20 cellular contexts compared by ENCODE assay signal in the genomic region with DNA sequence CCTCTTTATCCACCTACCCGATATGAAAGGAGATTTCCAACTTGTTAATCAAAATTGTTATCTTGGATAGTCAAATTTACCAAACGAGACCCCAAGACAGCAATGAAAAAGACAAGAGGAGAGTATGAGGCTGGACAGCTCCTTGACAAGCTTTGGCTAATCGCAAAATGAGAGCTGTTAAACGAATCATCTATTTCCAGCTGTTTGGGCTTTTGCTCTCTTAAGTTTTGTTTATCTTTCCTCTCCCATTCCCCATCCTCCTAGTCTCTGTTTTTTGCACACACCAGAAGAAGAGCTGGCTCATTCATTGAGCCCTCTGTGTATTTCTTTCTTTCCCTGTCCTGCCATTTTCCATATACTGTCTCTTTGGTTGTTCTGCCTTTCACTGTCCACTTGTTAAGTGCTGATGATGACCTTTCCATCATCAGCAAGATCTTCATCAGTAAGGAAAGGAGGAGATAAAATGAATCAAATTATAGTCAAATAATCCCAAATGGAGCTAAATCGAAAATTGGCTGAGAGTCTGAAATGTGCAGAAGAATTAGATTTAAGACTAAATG.
DNase-seq lines count a peak whose midpoint lies in the region; ATAC-seq, FAIRE-seq and TF ChIP-seq lines count a peak whose summit lies in the region.
"Had no signal": no experiment of that assay in that cellular context is flagged by ENCODE, and none has a peak within 500 bp of the region (broad histone marks: within the 10 kb centered on the region; RNA-seq: fewer than 3 reads in every experiment).

No MANE protein-coding gene starts in this region.

- H3K27ac ChIP-seq in liver (ENCODE audit: low read depth in 1 of 2, low read length in 2 of 2), result no peak overlapping the region
- no peak overlapping the region for H3K27ac ChIP-seq in HepG2 (ENCODE audit: extremely low read length, insufficient read depth, low read length)
- H3K27ac ChIP-seq in endothelial cell of umbilical vein (ENCODE audit: insufficient read depth, low read depth, low read length), result no peak overlapping the region
- H3K27ac ChIP-seq: 22Rv1, BLaER1, HL-60 had no signal

- TF ChIP-seq EP300 in HepG2 (IDR thresholded peaks at IDR 0.05; ENCODE audit: low read depth in 2 of 2, low read length in 2 of 2), result no peak
- TF ChIP-seq EP300 in HepG2 (CRISPR knock-in tag; IDR thresholded peaks at IDR 0.05; ENCODE audit: borderline replicate concordance), result no peak

- H3K4me1 ChIP-seq in liver (ENCODE audit: control insufficient read depth in 4 of 4, insufficient read depth in 4 of 4, low read length in 3 of 4), result no peaks in the 10 kb centered on the region
- no peaks in the 10 kb centered on the region for H3K4me1 ChIP-seq in HepG2 (ENCODE audit: insufficient read depth, low read length)
- no peaks in the 10 kb centered on the region for H3K4me1 ChIP-seq in endothelial cell of umbilical vein (ENCODE audit: control insufficient read depth, extremely low read depth, insufficient read depth, low read length)

- DNase-seq in HepG2 (ENCODE audit: low spot score) (no peak), amniotic epithelial cell (ENCODE audit: low read depth) (peak; percentile 13), endothelial cell of umbilical vein (ENCODE audit: low read depth, low spot score) (no peak), myocyte (ENCODE audit: low read depth) (peak; percentile 5), EL (no peak), GM13977 (ENCODE audit: low spot score) (no peak), COLO668 (lab: John Stamatoyannopoulos, UW; ENCODE audit: unreplicated experiment) (no peak)
- DNase-seq: Calu3; CD4-positive, alpha-beta memory T cell; DMS79 treated with DMSO at 0.1 percent for 48 hours; GOT3; H7; IMR-90; KG1 had no signal

- H3K27me3 ChIP-seq in liver (ENCODE audit: control insufficient read depth in 4 of 4, insufficient read depth in 4 of 4, low read length in 3 of 4) (no peaks in the 10 kb centered on the region), HepG2 (ENCODE audit: control insufficient read depth in 1 of 2, insufficient read depth in 2 of 2, low read length in 2 of 2) (no peaks in the 10 kb centered on the region), endothelial cell of umbilical vein (ENCODE audit: control insufficient read depth in 2 of 2, insufficient read depth in 2 of 2, low read length in 2 of 2) (peaks cover 0 to 2% of the 10 kb centered on the region in 2 experiments)
- H3K27me3 ChIP-seq: BLaER1 had no signal

- FAIRE-seq in HepG2 (lab: Jason Lieb, UNC) (no peak), endothelial cell of umbilical vein (lab: Jason Lieb, UNC) (peak; percentile 28)
- FAIRE-seq: GM12891, GM18507 had no signal

- dilution Hi-C loops in endothelial cell of umbilical vein (cut with MboI; ENCODE audit: extremely low pct_ligation_motif_present, low sequenced_read_pairs), result no loop called here

- no peaks in the 10 kb centered on the region for H3K9me3 ChIP-seq in liver (ENCODE audit: control insufficient read depth in 4 of 4, low read length in 3 of 4)
- H3K9me3 ChIP-seq in HepG2 (ENCODE audit: low read length), result no peaks in the 10 kb centered on the region
- no peaks in the 10 kb centered on the region for H3K9me3 ChIP-seq in endothelial cell of umbilical vein (replicated peaks; ENCODE audit: control insufficient read depth, insufficient read depth, low read length)
- H3K9me3 ChIP-seq: BLaER1 had no signal

- TF ChIP-seq POLR2A in HepG2 (IDR thresholded peaks at IDR 0.05; ENCODE audit: insufficient read depth in 1 of 2, low read depth in 2 of 2, low read length in 2 of 2), result no peak
- TF ChIP-seq POLR2A in endothelial cell of umbilical vein (IDR thresholded peaks at IDR 0.05; ENCODE audit: low read depth, low read length), result no peak

- BruUV-seq in HepG2 (replicated peaks; lab: Mats Ljungman, UMichigan) (no TSS peak), endothelial cell of umbilical vein (replicated peaks; lab: Mats Ljungman, UMichigan) (no TSS peak)

- no peak for ATAC-seq in HepG2

- POLR2A ChIA-PET in HepG2 (lab: Yijun Ruan, JAX) (no interaction called here), endothelial cell of umbilical vein (lab: Charles Lee) (no interaction called here)

- in situ Hi-C loops in HepG2 (cut with HindIII; ENCODE audit: extremely low pct_ligation_motif_present, low pct_unique_long_range_greater_than_20kb), result no loop called here
- in situ Hi-C loops in GM13977 (cut with MboI; ENCODE audit: low pct_unique_long_range_greater_than_20kb, low sequenced_read_pairs, unreplicated experiment), result no loop called here

- CTCF ChIA-PET in HepG2 (lab: Yijun Ruan, JAX; ENCODE audit: low intra/inter-chr PET ratio, low total read pairs), result no interaction called here
- CTCF ChIA-PET in endothelial cell of umbilical vein (lab: Charles Lee), result interaction anchor here (1.2 to 3.0 kb wide), 2 partner anchors 12 kb away, joined by 3 to 37 read pairs; no protein-coding TSS in a partner anchor

- WGBS in liver, result 64% methylated on average over 5 of the region's 5 CpGs
- 2% methylated on average over 5 of the region's 5 CpGs for WGBS in HepG2 (ENCODE audit: low lambda C conversion rate)

- TF ChIP-seq CTCF in liver (IDR thresholded peaks at IDR 0.05; ENCODE audit: low read depth, low read length, missing input control) (no peak), HepG2 (CRISPR knock-in tag; IDR thresholded peaks at IDR 0.05) (no peak), endothelial cell of umbilical vein (IDR thresholded peaks at IDR 0.05; ENCODE audit: extremely low read depth in 1 of 2, insufficient read depth in 1 of 2, low read depth in 1 of 2, low read length in 2 of 2) (no peak), GM13977 (IDR thresholded peaks at IDR 0.05; ENCODE audit: extremely low read depth, insufficient read depth, missing control alignments) (no peak)

- no peaks in the 10 kb centered on the region for H3K9me1 ChIP-seq in endothelial cell of umbilical vein (replicated peaks; ENCODE audit: control insufficient read depth, extremely low read depth, insufficient read depth, low read length)

- H3K4me2 ChIP-seq in HepG2 (ENCODE audit: low read depth, low read length), result no peak overlapping the region
- H3K4me2 ChIP-seq in endothelial cell of umbilical vein (ENCODE audit: insufficient read depth, low read length), result no peak overlapping the region
- H3K4me2 ChIP-seq: BLaER1 had no signal

- no peak for TF ChIP-seq RAD21 in liver (IDR thresholded peaks at IDR 0.05)
- TF ChIP-seq RAD21 in HepG2 (CRISPR knock-in tag; IDR thresholded peaks at IDR 0.05), result no peak

- H2AFZ ChIP-seq in HepG2 (ENCODE audit: low read length) (no peak overlapping the region), endothelial cell of umbilical vein (ENCODE audit: low read depth, low read length) (no peak overlapping the region)

- no peak overlapping the region for H3K9ac ChIP-seq in liver (ENCODE audit: low read depth in 1 of 2, low read length in 2 of 2)
- H3K9ac ChIP-seq in HepG2 (ENCODE audit: insufficient read depth, low read depth, low read length), result no peak overlapping the region
- H3K9ac ChIP-seq in endothelial cell of umbilical vein (replicated peaks; ENCODE audit: extremely low read depth, insufficient read depth, low read length), result no peak overlapping the region
- H3K9ac ChIP-seq: BLaER1 had no signal

- no peak overlapping the region for H3K4me3 ChIP-seq in liver (ENCODE audit: low read depth in 1 of 3, low read length in 3 of 3)
- no peak overlapping the region for H3K4me3 ChIP-seq in HepG2 (replicated peaks in 1 of 3; ENCODE audit: insufficient read depth in 1 of 3, low read depth in 2 of 3, low read length in 3 of 3)
- H3K4me3 ChIP-seq in endothelial cell of umbilical vein (replicated peaks in 1 of 3; ENCODE audit: insufficient read depth in 1 of 3, low read depth in 1 of 3, low read length in 3 of 3), result no peak overlapping the region
- H3K4me3 ChIP-seq: BLaER1 had no signal

- H4K20me1 ChIP-seq in HepG2 (ENCODE audit: insufficient read depth, low read length), result no peaks in the 10 kb centered on the region
- no peaks in the 10 kb centered on the region for H4K20me1 ChIP-seq in endothelial cell of umbilical vein (replicated peaks; ENCODE audit: control insufficient read depth, extremely low read depth, insufficient read depth, low read length)
- H4K20me1 ChIP-seq: BLaER1 had no signal

- H3K79me2 ChIP-seq in HepG2 (ENCODE audit: insufficient read depth, low read length) (no peaks in the 10 kb centered on the region), endothelial cell of umbilical vein (ENCODE audit: control insufficient read depth, insufficient read depth, low read length) (no peaks in the 10 kb centered on the region)

- intact Hi-C loops in HepG2 (cut with micrococcal nuclease; ENCODE audit: unreplicated experiment) (no loop called here), endothelial cell of umbilical vein (cut with micrococcal nuclease) (no loop called here)

- H3K36me3 ChIP-seq in liver (ENCODE audit: control insufficient read depth in 4 of 4, insufficient read depth in 3 of 4, low read depth in 1 of 4, low read length in 3 of 4), result no peaks in the 10 kb centered on the region
- H3K36me3 ChIP-seq in HepG2 (replicated peaks in 1 of 2; ENCODE audit: control insufficient read depth in 1 of 2, insufficient read depth in 2 of 2, low read length in 2 of 2), result no peaks in the 10 kb centered on the region
- H3K36me3 ChIP-seq in endothelial cell of umbilical vein (ENCODE audit: control insufficient read depth in 2 of 2, extremely low read depth in 1 of 2, insufficient read depth in 2 of 2, low read length in 2 of 2), result no peaks in the 10 kb centered on the region
- H3K36me3 ChIP-seq: BLaER1 had no signal

TF ChIP-seq in liver, 16 proteins besides CTCF, POLR2A, EP300 and RAD21 (continues in another document):
- no peak for TF ChIP-seq YY1 (IDR thresholded peaks at IDR 0.05)

TF ChIP-seq in HepG2, 621 proteins besides CTCF, POLR2A, EP300 and RAD21 (continues in another document):
- TF ChIP-seq ATF7 (IDR thresholded peaks at IDR 0.05) (no peak), ATF7 (CRISPR knock-in tag; IDR thresholded peaks at IDR 0.05) (no peak)

TF ChIP-seq in endothelial cell of umbilical vein, 7 proteins besides CTCF, POLR2A, EP300 and RAD21:
- no peak for TF ChIP-seq EZH2 (IDR thresholded peaks at IDR 0.05; ENCODE audit: borderline replicate concordance, low read depth, low read length, severe bottlenecking)
- no peak for TF ChIP-seq GATA2 (IDR thresholded peaks at IDR 0.05; ENCODE audit: insufficient read depth, insufficient read length, low read depth, low read length)
- TF ChIP-seq, protein P1, sequence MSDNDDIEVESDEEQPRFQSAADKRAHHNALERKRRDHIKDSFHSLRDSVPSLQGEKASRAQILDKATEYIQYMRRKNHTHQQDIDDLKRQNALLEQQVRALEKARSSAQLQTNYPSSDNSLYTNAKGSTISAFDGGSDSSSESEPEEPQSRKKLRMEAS (IDR thresholded peaks at IDR 0.05; ENCODE audit: insufficient read depth, insufficient read length), result no peak
- TF ChIP-seq MYC (IDR thresholded peaks at IDR 0.05; ENCODE audit: low read depth, low read length), result no peak

Comparison
In these comparisons a context has a peak if more than half of its experiments do, and no peak if none do; other contexts are left out.
1. DNase-seq: peak in amniotic epithelial cell (single experiment) and myocyte (single experiment); none in HepG2 (single experiment), endothelial cell of umbilical vein (single experiment), EL (single experiment), GM13977 (single experiment) and COLO668 (single experiment).